8 cellular contexts compared by ENCODE assay signal in the genomic region with DNA sequence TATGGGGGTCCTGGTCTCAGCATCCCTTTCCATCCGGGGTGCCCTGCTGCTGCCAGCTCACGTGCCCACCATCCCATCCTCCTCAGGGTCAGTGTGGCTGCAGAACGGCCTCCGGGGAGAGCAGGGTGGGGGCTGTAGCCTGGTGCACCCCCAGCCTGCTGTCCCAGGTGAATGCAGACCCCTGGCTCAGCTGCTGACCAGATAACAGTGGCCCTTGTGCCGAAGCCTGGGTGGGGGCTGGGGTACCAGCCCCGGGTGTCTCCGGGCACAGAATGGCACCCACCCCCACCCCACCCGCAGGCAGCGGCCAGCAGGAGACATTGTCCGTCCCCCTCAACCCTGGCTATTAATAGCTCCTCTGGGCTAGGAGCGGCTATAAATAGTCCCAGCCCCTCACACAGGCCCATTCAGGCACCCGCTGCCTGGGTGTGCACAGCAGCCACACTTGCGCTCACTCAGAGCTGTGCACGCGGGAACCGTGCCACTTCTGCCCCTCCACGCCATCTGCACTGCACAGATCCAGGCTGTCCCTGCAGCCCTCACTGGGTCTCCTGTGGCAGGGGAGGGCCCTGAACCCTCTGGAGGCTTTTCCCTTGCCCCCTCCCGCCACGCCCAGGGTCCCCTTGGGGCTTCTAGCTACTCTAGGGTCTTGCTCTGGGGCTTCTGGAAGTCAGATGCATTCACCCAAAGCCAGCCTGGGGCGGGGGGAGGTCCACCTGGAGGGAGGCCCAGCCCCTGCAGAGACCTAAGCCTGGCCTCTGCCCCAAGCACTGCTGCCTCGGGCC. TPM values are rescaled to one million over a fixed set of nuclear protein-coding genes. Genes with fewer than 3 reads are reported as not detected.
A peak's percentile ranks its signal among the peaks of the same experiment; 100 is the strongest.
DNase-seq lines count a peak whose midpoint lies in the region; ATAC-seq and TF ChIP-seq lines count a peak whose summit lies in the region.

No MANE protein-coding gene starts in this region.

- no peaks in the 10 kb centered on the region for H3K27me3 Mint-ChIP-seq in stimulated activated naive CD8-positive, alpha-beta T cell treated with anti-CD3 and anti-CD28 coated beads, Interleukin-15, amount 100 ng/mL, for 72 hours

- peaks cover 27 to 63% of the 10 kb centered on the region in 2 donors for H3K4me1 ChIP-seq in left lung

- no peak for TF ChIP-seq CTCF in left lung (IDR thresholded peaks at IDR 0.05)

- H3K4me3 ChIP-seq in left lung: peak overlapping the region in 1 of 2 donors; percentile 71

- H3K27me3 ChIP-seq in left lung: no peaks in the 10 kb centered on the region

- intact Hi-C loops in left lung (cut with DNase I): no loop called here

- peak overlapping the region; percentile 80 to 82 for H3K4me3 Mint-ChIP-seq in stimulated activated naive CD8-positive, alpha-beta T cell treated with anti-CD3 and anti-CD28 coated beads, Interleukin-15, amount 100 ng/mL, for 72 hours

- DNase-seq in NCI-H1436 (lab: John Stamatoyannopoulos, UW) (peak; percentile 21), NCI-H1436 treated with DMSO at 0.1 percent for 48 hours (lab: John Stamatoyannopoulos, UW) (no peak), left lung (no peak), cerebellum (ENCODE audit: low spot score) (no peak), NCI-H1105 treated with DMSO at 0.1 percent for 48 hours (lab: John Stamatoyannopoulos, UW) (no peak)
- no peak for DNase-seq in stimulated activated naive CD8-positive, alpha-beta T cell treated with anti-CD3 and anti-CD28 coated beads, Interleukin-15, amount 100 ng/mL, for 72 hours

- H3K27ac ChIP-seq in angular gyrus (ENCODE audit: low read depth, low read length) (peak overlapping the region; percentile 88), left lung (peak overlapping the region; percentile 95 to 99)

- peak overlapping the region; percentile 24 to 56 for H3K27ac Mint-ChIP-seq in stimulated activated naive CD8-positive, alpha-beta T cell treated with anti-CD3 and anti-CD28 coated beads, Interleukin-15, amount 100 ng/mL, for 72 hours

- ATAC-seq in left lung: no peak
- no peak for ATAC-seq in stimulated activated naive CD8-positive, alpha-beta T cell treated with anti-CD3 and anti-CD28 coated beads, Interleukin-15, amount 100 ng/mL, for 72 hours
- ATAC-seq in HG02885 (IDR thresholded peaks at IDR 0.05; ENCODE audit: poor library complexity, unreplicated experiment): no peak

- no peaks in the 10 kb centered on the region for H3K9me3 ChIP-seq in left lung

- H3K9me3 Mint-ChIP-seq in stimulated activated naive CD8-positive, alpha-beta T cell treated with anti-CD3 and anti-CD28 coated beads, Interleukin-15, amount 100 ng/mL, for 72 hours: peaks cover 0 to 7% of the 10 kb centered on the region in 2 donors

- peaks cover 64% of the 10 kb centered on the region for H3K4me1 Mint-ChIP-seq in stimulated activated naive CD8-positive, alpha-beta T cell treated with anti-CD3 and anti-CD28 coated beads, Interleukin-15, amount 100 ng/mL, for 72 hours

- H3K36me3 ChIP-seq in left lung: no peaks in the 10 kb centered on the region

RNA-seq across cellular contexts. Expression of a gene that starts 18.7 kb away (rescaled TPM):
- total RNA-seq in left lung: 10 to 100 TPM; 59.7 to 79.7 TPM
- 13.8 TPM for total RNA-seq in cerebellum

RNA-seq across cellular contexts. Expression of a gene that starts 18.9 kb away (rescaled TPM):
- total RNA-seq in left lung (10 to 100 TPM; 29.4 to 35.2 TPM), cerebellum (13.1 TPM)

RNA-seq across cellular contexts. Expression of a gene that starts 23.4 kb away (rescaled TPM):
- total RNA-seq in left lung (100 to 1,000 TPM in 1 of 2 donors, 10 to 100 TPM in 1; 80.6 to 129 TPM), cerebellum (9.2 TPM)
